ENCODE assay signal across 15 cellular contexts in genomic region chr2:10414591-10414990, GRCh38.
A peak's percentile ranks its signal among the peaks of the same experiment; 100 is the strongest.
DNase-seq lines count a peak whose midpoint lies in the region; ATAC-seq, FAIRE-seq and TF ChIP-seq lines count a peak whose summit lies in the region.
"Had no signal": no experiment of that assay in that cellular context is flagged by ENCODE, and none has a peak within 500 bp of the region (broad histone marks: within the 10 kb centered on the region; RNA-seq: fewer than 3 reads in every experiment).

No MANE protein-coding gene starts in this region.

- H3K36me3 ChIP-seq in OCI-LY1 (ENCODE audit: insufficient read depth, low read length) (no peaks in the 10 kb centered on the region), mucosa of rectum (ENCODE audit: control insufficient read depth in 2 of 2, insufficient read depth in 2 of 2, low read length in 2 of 2) (peaks cover 0 to 6% of the 10 kb centered on the region in 2 donors), tibial artery (no peaks in the 10 kb centered on the region)
- H3K36me3 ChIP-seq: HAP-1 had no signal

- H3K9me2 ChIP-seq in OCI-LY1 (ENCODE audit: low read depth, low read length), result no peaks in the 10 kb centered on the region

- peaks cover 3% of the 10 kb centered on the region; the same call in 1 of the 2 replicates for H3K27me3 ChIP-seq in OCI-LY1 (ENCODE audit: insufficient read depth, low read length)
- no peaks in the 10 kb centered on the region for H3K27me3 ChIP-seq in mucosa of rectum (ENCODE audit: control insufficient read depth in 2 of 2, insufficient read depth in 2 of 2, low read length in 2 of 2)
- no peaks in the 10 kb centered on the region for H3K27me3 ChIP-seq in tibial artery
- H3K27me3 ChIP-seq: BLaER1 treated with 17β-estradiol and CSF1 and Interleukin-3, amounts not matched to agents 10 nM and 100 nM; esophagus squamous epithelium had no signal

- peak; percentile 88 for DNase-seq in DMS79 (lab: John Stamatoyannopoulos, UW)
- DNase-seq in NCI-H1694 treated with DMSO at 0.1 percent for 48 hours (lab: John Stamatoyannopoulos, UW), result peak; percentile 53
- DNase-seq in RCC 7860 (ENCODE audit: low spot score), result no peak
- DNase-seq in tibial artery, result no peak
- DNase-seq: activated CD4-positive, alpha-beta T cell treated with anti-CD3 and anti-CD28 coated beads, Interleukin-2, amount 50 U/mL, for 1 hour; activated T-cell treated with anti-CD3 and anti-CD28 coated beads, Interleukin-2, amount 50 U/mL, for 72 hours; esophagus squamous epithelium; stimulated activated naive CD4-positive, alpha-beta T cell had no signal

- peaks cover 4% of the 10 kb centered on the region; the same call in 1 of the 2 replicates for H3F3A ChIP-seq in OCI-LY1 (ENCODE audit: insufficient read depth, low read length)

- H4K20me1 ChIP-seq in OCI-LY1 (ENCODE audit: insufficient read depth, low read length), result no peaks in the 10 kb centered on the region

- H3K27ac ChIP-seq in OCI-LY1 (ENCODE audit: low read depth, low read length, poor library complexity, severe bottlenecking), result peak overlapping the region; percentile 99
- H3K27ac ChIP-seq in mucosa of rectum (ENCODE audit: low read depth in 2 of 2, low read length in 2 of 2), result peak overlapping the region; percentile 57 to 79
- H3K27ac ChIP-seq in tibial artery, result no peak overlapping the region
- H3K27ac ChIP-seq: BLaER1 treated with 17β-estradiol and CSF1 and Interleukin-3, amounts not matched to agents 10 nM and 100 nM; esophagus squamous epithelium had no signal

- TF ChIP-seq CTCF in OCI-LY1 (IDR thresholded peaks at IDR 0.05; ENCODE audit: low read length) (no peak), tibial artery (IDR thresholded peaks at IDR 0.05) (no peak)

- intact Hi-C loops in tibial artery (cut with DNase I; ENCODE audit: low total_unique reads), result no loop called here

- no peak overlapping the region; the same call in 1 of the 2 replicates for H3K9ac ChIP-seq in OCI-LY1 (ENCODE audit: low read length)
- H3K9ac ChIP-seq in mucosa of rectum (ENCODE audit: low read depth in 1 of 2, low read length in 2 of 2), result peak overlapping the region; percentile 3 to 42
- H3K9ac ChIP-seq: BLaER1 treated with 17β-estradiol and CSF1 and Interleukin-3, amounts not matched to agents 10 nM and 100 nM had no signal

- H3K79me2 ChIP-seq in OCI-LY1 (ENCODE audit: insufficient read depth, low read length), result no peaks in the 10 kb centered on the region

- H3K4me1 ChIP-seq in OCI-LY1 (ENCODE audit: insufficient read depth, low read length, severe bottlenecking) (peaks cover 68% of the 10 kb centered on the region), mucosa of rectum (ENCODE audit: control insufficient read depth in 2 of 2, insufficient read depth in 2 of 2, low read length in 2 of 2) (peaks cover 33 to 43% of the 10 kb centered on the region in 2 donors), tibial artery (peaks cover 0 to 16% (median 11%) of the 10 kb centered on the region in 4 donors)
- H3K4me1 ChIP-seq: HAP-1 had no signal

- H3K9me3 ChIP-seq in OCI-LY1 (ENCODE audit: low read length) (no peaks in the 10 kb centered on the region), mucosa of rectum (ENCODE audit: control insufficient read depth in 2 of 2, low read length in 2 of 2) (no peaks in the 10 kb centered on the region), tibial artery (no peaks in the 10 kb centered on the region)
- H3K9me3 ChIP-seq: esophagus squamous epithelium, HAP-1 had no signal

- H2AFZ ChIP-seq in OCI-LY1 (ENCODE audit: low read length), result no peak overlapping the region

- FAIRE-seq in RCC 7860 (lab: Jason Lieb, UNC), result no peak

- peak overlapping the region; percentile 11; the same call in 1 of the 2 replicates for H3K4me2 ChIP-seq in OCI-LY1 (ENCODE audit: low read length)

- ATAC-seq in GM18868 (IDR thresholded peaks at IDR 0.05; ENCODE audit: unreplicated experiment), result no peak
- no peak for ATAC-seq in GM19023 (IDR thresholded peaks at IDR 0.05; ENCODE audit: unreplicated experiment)
- ATAC-seq: sciatic nerve had no signal

- H3K4me3 ChIP-seq in OCI-LY1 (ENCODE audit: low read depth, low read length, poor library complexity, severe bottlenecking) (no peak overlapping the region), mucosa of rectum (ENCODE audit: low read length in 2 of 2) (peak overlapping the region in 1 of 2 donors; percentile 37), tibial artery (no peak overlapping the region)
- H3K4me3 ChIP-seq: BLaER1 treated with 17β-estradiol and CSF1 and Interleukin-3, amounts not matched to agents 10 nM and 100 nM; esophagus squamous epithelium; HAP-1 had no signal

Comparison
In these comparisons a context has a peak if more than half of its experiments do, and no peak if none do; other contexts are left out.
1. DNase-seq: peak in DMS79 (single experiment) and NCI-H1694 treated with DMSO at 0.1 percent for 48 hours (single experiment); none in RCC 7860 (single experiment) and tibial artery (0 of 2).
2. H3K27ac ChIP-seq: peak in OCI-LY1 (single experiment) and mucosa of rectum (2 of 2); none in tibial artery (0 of 2).